ENCODE assay signal across 9 cellular contexts in genomic region chr5:17224858-17225436, GRCh38. TPM values are rescaled to one million over a fixed set of nuclear protein-coding genes. Genes with fewer than 3 reads are reported as not detected.
DNase-seq lines count a peak whose midpoint lies in the region; ATAC-seq and TF ChIP-seq lines count a peak whose summit lies in the region.
"Had no signal": no experiment of that assay in that cellular context is flagged by ENCODE, and none has a peak within 500 bp of the region (broad histone marks: within the 10 kb centered on the region; RNA-seq: fewer than 3 reads in every experiment).

No MANE protein-coding gene starts in this region.

- no peaks in the 10 kb centered on the region for H3K36me3 Mint-ChIP-seq in activated CD8-positive, alpha-beta T cell treated with anti-CD3 and anti-CD28 coated beads, Interleukin-2, amount 10 ng/mL, durations not matched to agents 7 days and 5 days (ENCODE audit: low read depth)
- H3K36me3 Mint-ChIP-seq in endodermal cell (ENCODE audit: low read depth): peaks cover 18% of the 10 kb centered on the region

- H3K4me2 ChIP-seq in OCI-LY7 (ENCODE audit: low read length) (peak overlapping the region; percentile 90), PC-3 (ENCODE audit: low read length) (no peak overlapping the region)

- ATAC-seq in GM18867 (IDR thresholded peaks at IDR 0.05; ENCODE audit: unreplicated experiment) (peak; percentile 55), HG02678 (IDR thresholded peaks at IDR 0.05; ENCODE audit: unreplicated experiment) (peak; percentile 64), PC-3 (no peak)
- ATAC-seq in activated CD8-positive, alpha-beta T cell treated with anti-CD3 and anti-CD28 coated beads, Interleukin-2, amount 10 ng/mL, durations not matched to agents 7 days and 5 days: no peak

- H2AFZ ChIP-seq in OCI-LY7 (ENCODE audit: low read length): no peak overlapping the region
- H2AFZ ChIP-seq in PC-3 (ENCODE audit: low read length): no peak overlapping the region

- H3F3A ChIP-seq in PC-3 (ENCODE audit: low read length, unreplicated experiment): no peaks in the 10 kb centered on the region

- no peak for TF ChIP-seq CTCF in OCI-LY7 (conservative IDR thresholded peaks at IDR 0.05; ENCODE audit: low read length)
- TF ChIP-seq CTCF in neutrophil (IDR thresholded peaks at IDR 0.05): no peak
- TF ChIP-seq CTCF in endodermal cell (conservative IDR thresholded peaks at IDR 0.05): no peak
- TF ChIP-seq CTCF in PC-3 (conservative IDR thresholded peaks at IDR 0.05; ENCODE audit: low read depth, low read length): no peak

- 94 to 95% methylated on average over 10 of the region's 10 CpGs for WGBS in endodermal cell (ENCODE audit: insufficient coverage in 1 of 2, insufficient read length in 1 of 2), 2 experiments

- no peak overlapping the region for H3K9ac ChIP-seq in endodermal cell (ENCODE audit: extremely low read depth, low read length, poor library complexity, severe bottlenecking)
- H3K9ac ChIP-seq in PC-3 (ENCODE audit: low read length): no peak overlapping the region

- H3K9me3 ChIP-seq in OCI-LY7 (ENCODE audit: low read length) (no peaks in the 10 kb centered on the region), neutrophil (no peaks in the 10 kb centered on the region), endodermal cell (ENCODE audit: control insufficient read depth, low read length) (no peaks in the 10 kb centered on the region), PC-3 (ENCODE audit: low read length) (no peaks in the 10 kb centered on the region)
- H3K9me3 ChIP-seq: left ventricle myocardium inferior had no signal

- POLR2A ChIA-PET in OCI-LY7 (lab: Charles Lee): interaction anchor here (1.3 kb wide), 1 partner anchor 44 kb away, joined by 4 read pairs; no protein-coding TSS in a partner anchor
- POLR2A ChIA-PET in activated CD8-positive, alpha-beta T cell treated with anti-CD3 and anti-CD28 coated beads, Interleukin-2, amount 10 ng/mL, durations not matched to agents 7 days and 5 days (lab: Charles Lee): no interaction called here
- POLR2A ChIA-PET in PC-3 (lab: Charles Lee; ENCODE audit: unreplicated experiment): no interaction called here

- H3K4me3 ChIP-seq in OCI-LY7 (ENCODE audit: low read depth, low read length, poor library complexity, severe bottlenecking): peak overlapping the region; percentile 0
- H3K4me3 ChIP-seq in neutrophil (ENCODE audit: low read depth in 1 of 2, low read length in 1 of 2): peak overlapping the region; percentile 4 to 12
- no peak overlapping the region for H3K4me3 ChIP-seq in endodermal cell (ENCODE audit: low read length)
- no peak overlapping the region for H3K4me3 ChIP-seq in PC-3 (ENCODE audit: low read length)
- H3K4me3 ChIP-seq: left ventricle myocardium inferior had no signal

- H3K4me3 Mint-ChIP-seq in activated CD8-positive, alpha-beta T cell treated with anti-CD3 and anti-CD28 coated beads, Interleukin-2, amount 10 ng/mL, durations not matched to agents 7 days and 5 days: no peak overlapping the region
- H3K4me3 Mint-ChIP-seq in endodermal cell: no peak overlapping the region

- H3K27me3 ChIP-seq in neutrophil (no peaks in the 10 kb centered on the region), endodermal cell (ENCODE audit: control insufficient read depth, insufficient read depth, low read length, poor library complexity, severe bottlenecking) (no peaks in the 10 kb centered on the region), PC-3 (ENCODE audit: low read length) (no peaks in the 10 kb centered on the region)

- H3K27ac ChIP-seq in OCI-LY7 (ENCODE audit: low read depth, low read length, poor library complexity, severe bottlenecking): no peak overlapping the region
- peak overlapping the region; percentile 92 for H3K27ac ChIP-seq in neutrophil
- H3K27ac ChIP-seq in endodermal cell (ENCODE audit: low read depth, low read length): no peak overlapping the region
- no peak overlapping the region for H3K27ac ChIP-seq in PC-3 (ENCODE audit: low read length)
- H3K27ac ChIP-seq: left ventricle myocardium inferior had no signal

- H3K36me3 ChIP-seq in OCI-LY7 (ENCODE audit: insufficient read depth, low read length) (peaks cover 58% of the 10 kb centered on the region), neutrophil (peaks cover 49% of the 10 kb centered on the region), endodermal cell (ENCODE audit: control insufficient read depth, insufficient read depth, low read length) (peaks cover 30% of the 10 kb centered on the region), PC-3 (ENCODE audit: low read depth, low read length) (peaks cover 33% of the 10 kb centered on the region)
- H3K36me3 ChIP-seq: left ventricle myocardium inferior had no signal

- CTCF ChIA-PET in OCI-LY7 (lab: Charles Lee; ENCODE audit: unreplicated experiment) (no interaction called here), PC-3 (lab: Charles Lee) (no interaction called here)
- CTCF ChIA-PET in activated CD8-positive, alpha-beta T cell treated with anti-CD3 and anti-CD28 coated beads, Interleukin-2, amount 10 ng/mL, durations not matched to agents 7 days and 5 days (lab: Charles Lee): no interaction called here

- BruUV-seq in OCI-LY7 (replicated peaks; lab: Mats Ljungman, UMichigan) (no TSS peak), PC-3 (replicated peaks; lab: Mats Ljungman, UMichigan) (no TSS peak)

- no peaks in the 10 kb centered on the region for H3K4me1 Mint-ChIP-seq in activated CD8-positive, alpha-beta T cell treated with anti-CD3 and anti-CD28 coated beads, Interleukin-2, amount 10 ng/mL, durations not matched to agents 7 days and 5 days (ENCODE audit: low read depth)
- H3K4me1 Mint-ChIP-seq in endodermal cell: peaks cover 37% of the 10 kb centered on the region

- H3K27ac Mint-ChIP-seq in activated CD8-positive, alpha-beta T cell treated with anti-CD3 and anti-CD28 coated beads, Interleukin-2, amount 10 ng/mL, durations not matched to agents 7 days and 5 days: no peak overlapping the region
- H3K27ac Mint-ChIP-seq in endodermal cell: no peak overlapping the region

- H3K9me3 Mint-ChIP-seq in activated CD8-positive, alpha-beta T cell treated with anti-CD3 and anti-CD28 coated beads, Interleukin-2, amount 10 ng/mL, durations not matched to agents 7 days and 5 days (ENCODE audit: insufficient read depth): no peaks in the 10 kb centered on the region
- no peaks in the 10 kb centered on the region for H3K9me3 Mint-ChIP-seq in endodermal cell

- H4K20me1 ChIP-seq in OCI-LY7 (ENCODE audit: insufficient read depth, low read length) (peaks cover 43% of the 10 kb centered on the region), PC-3 (ENCODE audit: low read length) (peaks cover 23% of the 10 kb centered on the region)

- H3K27me3 Mint-ChIP-seq in activated CD8-positive, alpha-beta T cell treated with anti-CD3 and anti-CD28 coated beads, Interleukin-2, amount 10 ng/mL, durations not matched to agents 7 days and 5 days (ENCODE audit: low read depth): peaks cover 3% of the 10 kb centered on the region
- no peaks in the 10 kb centered on the region for H3K27me3 Mint-ChIP-seq in endodermal cell (ENCODE audit: insufficient read depth)

- DNase-seq in OCI-LY7 (ENCODE audit: low spot score) (peak; percentile 36), endodermal cell (no peak), ecto neural progenitor cell (ENCODE audit: low spot score) (no peak), PC-3 (no peak)
- no peak for DNase-seq in activated CD8-positive, alpha-beta T cell treated with anti-CD3 and anti-CD28 coated beads, Interleukin-2, amount 10 ng/mL, durations not matched to agents 7 days and 5 days
- DNase-seq: left ventricle myocardium inferior had no signal

- H3K79me2 ChIP-seq in OCI-LY7 (ENCODE audit: insufficient read depth, low read depth, low read length): peaks cover 88% of the 10 kb centered on the region
- peaks cover 93% of the 10 kb centered on the region for H3K79me2 ChIP-seq in PC-3 (ENCODE audit: low read length)

- H3K4me1 ChIP-seq in OCI-LY7 (ENCODE audit: insufficient read depth, low read length, poor library complexity, severe bottlenecking) (peaks cover 73% of the 10 kb centered on the region), neutrophil (ENCODE audit: control insufficient read depth in 1 of 2, insufficient read depth in 1 of 2, low read depth in 1 of 2, low read length in 1 of 2) (peaks cover 87 to 95% of the 10 kb centered on the region in 2 experiments), endodermal cell (ENCODE audit: control insufficient read depth, insufficient read depth, low read length) (peaks cover 6% of the 10 kb centered on the region), PC-3 (ENCODE audit: insufficient read depth, low read length) (peaks cover 15% of the 10 kb centered on the region)
- H3K4me1 ChIP-seq: left ventricle myocardium inferior had no signal

- intact Hi-C loops in OCI-LY7 (cut with micrococcal nuclease; ENCODE audit: unreplicated experiment) (no loop called here), PC-3 (cut with micrococcal nuclease) (no loop called here)

- H3K9me2 ChIP-seq in OCI-LY7 (ENCODE audit: insufficient read depth, low read length) (no peaks in the 10 kb centered on the region), PC-3 (replicated peaks; ENCODE audit: low read length) (no peaks in the 10 kb centered on the region)

RNA-seq across cellular contexts. Expression of gene BASP1, which starts 7.5 kb away (rescaled TPM):
- total RNA-seq in OCI-LY7 (2014; rRNA removed; shearing (Covaris generic)): 62.1 and 64.8 TPM in 2 replicates
- total RNA-seq in OCI-LY7 (2022) (23.4 and 28.1 TPM in 2 replicates), endodermal cell (10 to 100 TPM; 60.3 to 63.0 TPM), PC-3 (2014; rRNA removed) (169 and 273 TPM in 2 replicates)
- total RNA-seq in activated CD8-positive, alpha-beta T cell treated with anti-CD3 and anti-CD28 coated beads, Interleukin-2, amount 10 ng/mL, durations not matched to agents 7 days and 5 days: not detected
- 230 TPM for polyA plus RNA-seq in endodermal cell (2013, experiment 1 of 2)
- 203 TPM for polyA plus RNA-seq in endodermal cell (2013, experiment 2 of 2)

Comparison
In these comparisons a context has a peak if more than half of its experiments do, and no peak if none do; other contexts are left out.
1. ATAC-seq: peak in GM18867 (single experiment) and HG02678 (single experiment); none in activated CD8-positive, alpha-beta T cell treated with anti-CD3 and anti-CD28 coated beads, Interleukin-2, amount 10 ng/mL, durations not matched to agents 7 days and 5 days (single experiment) and PC-3 (single experiment).
2. H3K4me3 ChIP-seq: peak in OCI-LY7 (single experiment) and neutrophil (2 of 2); none in endodermal cell (single experiment) and PC-3 (single experiment).
3. RNA of gene BASP1, which starts 7.5 kb away (total RNA-seq): 169 to 273 TPM in PC-3, 23.4 to 64.8 TPM in OCI-LY7 and 60.3 to 63.0 TPM in endodermal cell; not detected in activated CD8-positive, alpha-beta T cell treated with anti-CD3 and anti-CD28 coated beads, Interleukin-2, amount 10 ng/mL, durations not matched to agents 7 days and 5 days; every median in the first group is over 10 times any median in the second.